ENCODE assay signal across 8 cellular contexts in the genomic region with DNA sequence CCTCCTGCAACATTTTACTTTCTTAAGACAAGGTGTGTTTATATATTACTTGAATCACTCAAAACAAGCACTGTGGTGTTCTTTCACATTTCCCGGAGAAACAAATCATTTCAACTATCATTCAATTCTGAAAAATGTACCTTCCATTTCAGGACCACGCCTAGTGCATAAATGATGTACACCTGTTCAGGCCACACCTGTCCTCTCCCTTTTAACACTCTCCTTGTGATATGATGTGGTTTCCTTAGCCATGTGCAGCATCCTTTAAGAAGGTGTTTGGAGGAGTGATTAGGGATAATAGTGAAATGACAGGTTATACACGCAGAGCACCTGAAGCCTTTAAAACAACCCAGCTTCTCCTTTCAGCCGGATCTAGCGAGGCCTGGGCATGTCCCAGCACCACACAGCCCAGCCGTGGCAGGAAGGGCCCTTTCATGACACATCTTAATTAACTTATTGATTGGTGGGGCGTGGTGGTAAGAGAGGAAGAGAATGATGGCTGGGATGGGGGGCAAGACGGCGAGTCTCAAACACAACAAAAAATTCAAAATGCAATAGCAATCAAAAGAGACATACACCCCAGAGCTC. TPM values are rescaled to one million over a fixed set of nuclear protein-coding genes. Genes with fewer than 3 reads are reported as not detected.
A peak's percentile ranks its signal among the peaks of the same experiment; 100 is the strongest.
DNase-seq lines count a peak whose midpoint lies in the region; ATAC-seq and TF ChIP-seq lines count a peak whose summit lies in the region.

No MANE protein-coding gene starts in this region.

- no peaks in the 10 kb centered on the region for H3K9me3 ChIP-seq in right atrium auricular region
- H3K9me3 ChIP-seq in mononuclear cell (ENCODE audit: low read depth, low read length), result no peaks in the 10 kb centered on the region

- DNase-seq in right atrium auricular region (ENCODE audit: low spot score) (peak; percentile 55), Right ventricle myocardium inferior (ENCODE audit: missing footprints) (no peak), SKM-1 (lab: John Stamatoyannopoulos, UW; ENCODE audit: unreplicated experiment) (no peak), mucosa of gallbladder (ENCODE audit: low spot score) (no peak)
- no peak for DNase-seq in central memory CD8-positive, alpha-beta T cell (ENCODE audit: low spot score in 2 of 2)

- H3K36me3 Mint-ChIP-seq in central memory CD8-positive, alpha-beta T cell (ENCODE audit: insufficient read depth), result no peaks in the 10 kb centered on the region

- no peak overlapping the region for H3K27ac Mint-ChIP-seq in central memory CD8-positive, alpha-beta T cell (ENCODE audit: low read depth)

- TF ChIP-seq CTCF in right atrium auricular region (IDR thresholded peaks at IDR 0.05), result no peak

- ATAC-seq in Right ventricle myocardium inferior, result no peak
- ATAC-seq in central memory CD8-positive, alpha-beta T cell (replicated peaks; ENCODE audit: extremely low read depth, poor library complexity, severe bottlenecking), result no peak
- ATAC-seq in GM21515 (IDR thresholded peaks at IDR 0.05; ENCODE audit: unreplicated experiment), result no peak
- no peak for ATAC-seq in HG02981 (IDR thresholded peaks at IDR 0.05; ENCODE audit: unreplicated experiment)

- peak overlapping the region; percentile 84 to 90 for H3K27ac ChIP-seq in right atrium auricular region

- intact Hi-C loops in Right ventricle myocardium inferior (cut with DNase I), result loop anchor here (1.0 to 5.0 kb wide), 4 partner anchors 79 to 151 kb away; no protein-coding TSS in a partner anchor

- H3K36me3 ChIP-seq in right atrium auricular region, result no peaks in the 10 kb centered on the region

- peaks cover 25% of the 10 kb centered on the region for H3K4me1 Mint-ChIP-seq in central memory CD8-positive, alpha-beta T cell

- H3K27me3 Mint-ChIP-seq in central memory CD8-positive, alpha-beta T cell, result peaks cover 57% of the 10 kb centered on the region

- peaks cover 0 to 95% of the 10 kb centered on the region in 2 donors for H3K4me1 ChIP-seq in right atrium auricular region
- peaks cover 13% of the 10 kb centered on the region for H3K4me1 ChIP-seq in mononuclear cell (ENCODE audit: insufficient read depth, low read length)

- H3K9me3 Mint-ChIP-seq in central memory CD8-positive, alpha-beta T cell, result no peaks in the 10 kb centered on the region

- peak overlapping the region; percentile 65 to 79 for H3K4me3 ChIP-seq in right atrium auricular region
- H3K4me3 ChIP-seq in mononuclear cell (ENCODE audit: low read length), result peak overlapping the region; percentile 23

- H3K27me3 ChIP-seq in right atrium auricular region (no peaks in the 10 kb centered on the region), mononuclear cell (ENCODE audit: insufficient read depth, low read length) (peaks cover 35% of the 10 kb centered on the region)

- H3K4me3 Mint-ChIP-seq in central memory CD8-positive, alpha-beta T cell, result peak overlapping the region; percentile 77

RNA-seq across cellular contexts. Expression of gene ABLIM1, which starts 26.9 kb away (rescaled TPM):
- 100 to 1,000 TPM; 359 to 404 TPM for total RNA-seq in right atrium auricular region
- 730 TPM for total RNA-seq in Right ventricle myocardium inferior
- total RNA-seq in mononuclear cell, result 108 TPM
- 103 TPM for total RNA-seq in mucosa of gallbladder
